ENCODE assay signal across 13 cellular contexts in genomic region chr5:143205879-143206193, GRCh38.
DNase-seq lines count a peak whose midpoint lies in the region; ATAC-seq and TF ChIP-seq lines count a peak whose summit lies in the region.
"Had no signal": no experiment of that assay in that cellular context is flagged by ENCODE, and none has a peak within 500 bp of the region (broad histone marks: within the 10 kb centered on the region; RNA-seq: fewer than 3 reads in every experiment).

No MANE protein-coding gene starts in this region.

- H3K27ac ChIP-seq in mesendoderm (ENCODE audit: low read depth, low read length) (no peak overlapping the region), gastroesophageal sphincter (no peak overlapping the region)
- H3K27ac ChIP-seq: WERI-Rb-1 had no signal

- no peak overlapping the region for H4K5ac ChIP-seq in mesendoderm (ENCODE audit: low read length)

- H3K4ac ChIP-seq in mesendoderm (ENCODE audit: low read depth, low read length), result no peak overlapping the region

- no peak overlapping the region for H3K4me2 ChIP-seq in mesendoderm (ENCODE audit: low read length)

- H4K8ac ChIP-seq in mesendoderm (ENCODE audit: low read depth, low read length), result no peak overlapping the region

- H3K79me2 ChIP-seq in mesendoderm (ENCODE audit: control insufficient read depth, insufficient read depth, low read length), result no peaks in the 10 kb centered on the region

- no peak overlapping the region for H2BK120ac ChIP-seq in mesendoderm (ENCODE audit: low read depth, low read length)

- H3K9ac ChIP-seq in mesendoderm (ENCODE audit: low read length), result no peak overlapping the region

- H2AK5ac ChIP-seq in mesendoderm (ENCODE audit: low read length), result no peak overlapping the region

- H2BK5ac ChIP-seq in mesendoderm (ENCODE audit: low read length), result no peak overlapping the region

- H3K56ac ChIP-seq in mesendoderm (ENCODE audit: low read length), result no peak overlapping the region

- H3K36me3 ChIP-seq in mesendoderm (ENCODE audit: control insufficient read depth, insufficient read depth, low read length) (no peaks in the 10 kb centered on the region), gastroesophageal sphincter (no peaks in the 10 kb centered on the region)
- H3K36me3 ChIP-seq: WERI-Rb-1 had no signal

- peak overlapping the region; percentile 63 for H3K18ac ChIP-seq in mesendoderm (ENCODE audit: low read length)

- no peak for DNase-seq in mesendoderm
- no peak for DNase-seq in NCI-H510A (lab: John Stamatoyannopoulos, UW)
- DNase-seq in GDM1 (lab: John Stamatoyannopoulos, UW), result no peak
- DNase-seq: hippocampal formation; NCI-H1417 treated with DMSO at 0.1 percent for 48 hours; NCI-H69; stimulated activated CD4-positive, alpha-beta T cell treated with anti-CD3 and anti-CD28 coated beads, Interleukin-4, amount 100 ng/mL, for 1 hour; WERI-Rb-1 had no signal

- no peak overlapping the region for H3K4me3 ChIP-seq in mesendoderm (ENCODE audit: low read length)
- H3K4me3 ChIP-seq in gastroesophageal sphincter, result no peak overlapping the region

- no peak for TF ChIP-seq EP300 in gastroesophageal sphincter (IDR thresholded peaks at IDR 0.05)

- TF ChIP-seq POLR2A in gastroesophageal sphincter (IDR thresholded peaks at IDR 0.05), result no peak

- no peaks in the 10 kb centered on the region for H3K79me1 ChIP-seq in mesendoderm (ENCODE audit: low read length)

- ATAC-seq in GM18502 (IDR thresholded peaks at IDR 0.05; ENCODE audit: poor library complexity, unreplicated experiment) (peak; percentile 21), GM19397 (IDR thresholded peaks at IDR 0.05; ENCODE audit: unreplicated experiment) (peak; percentile 16), HG03439 (IDR thresholded peaks at IDR 0.05; ENCODE audit: unreplicated experiment) (peak; percentile 17), gastroesophageal sphincter (no peak), HG03280 (IDR thresholded peaks at IDR 0.05; ENCODE audit: unreplicated experiment) (no peak)

- H3K4me1 ChIP-seq in mesendoderm (ENCODE audit: control insufficient read depth, low read depth, low read length) (peaks cover 5% of the 10 kb centered on the region), gastroesophageal sphincter (peaks cover 0 to 20% (median 0%) of the 10 kb centered on the region in 3 donors)

- H3K9me3 ChIP-seq in gastroesophageal sphincter, result no peaks in the 10 kb centered on the region

- no peak overlapping the region for H2BK15ac ChIP-seq in mesendoderm (replicated peaks; ENCODE audit: low read depth)

- H3K23ac ChIP-seq in mesendoderm (ENCODE audit: low read length), result no peak overlapping the region

- WGBS in mesendoderm (ENCODE audit: extremely low coverage, insufficient coverage, low lambda C conversion rate), result no CpG with 5 or more reads among the region's 3 CpGs
- WGBS in gastroesophageal sphincter (ENCODE audit: low coverage in 1 of 2), 2 donors, result 60 to 63% methylated on average over 2 to 3 of the region's 3 CpGs

- TF ChIP-seq CTCF in gastroesophageal sphincter (IDR thresholded peaks at IDR 0.05), result no peak

- H3K27me3 ChIP-seq in mesendoderm (ENCODE audit: insufficient read depth, low read length, poor library complexity), result no peaks in the 10 kb centered on the region
- H3K27me3 ChIP-seq in gastroesophageal sphincter, result no peaks in the 10 kb centered on the region

Comparison
In these comparisons a context has a peak if more than half of its experiments do, and no peak if none do; other contexts are left out.
1. ATAC-seq: peak in GM18502 (single experiment), GM19397 (single experiment) and HG03439 (single experiment); none in gastroesophageal sphincter (single experiment) and HG03280 (single experiment).